15 cellular contexts compared by ENCODE assay signal in genomic region chr22:19964701-19965386, GRCh38. TPM values are rescaled to one million over a fixed set of nuclear protein-coding genes. Genes with fewer than 3 reads are reported as not detected.
DNase-seq lines count a peak whose midpoint lies in the region; ATAC-seq and TF ChIP-seq lines count a peak whose summit lies in the region.
"Had no signal": no experiment of that assay in that cellular context is flagged by ENCODE, and none has a peak within 500 bp of the region (broad histone marks: within the 10 kb centered on the region; RNA-seq: fewer than 3 reads in every experiment).

No MANE protein-coding gene starts in this region.

- no peaks in the 10 kb centered on the region for H3K27me3 ChIP-seq in BLaER1
- H3K27me3 ChIP-seq in HCT116 (ENCODE audit: insufficient read depth, low read length), result no peaks in the 10 kb centered on the region
- H3K27me3 ChIP-seq in SJCRH30, result no peaks in the 10 kb centered on the region

- ATAC-seq in HCT116, result no peak
- ATAC-seq in stimulated activated effector memory CD8-positive, alpha-beta T cell treated with anti-CD3 and anti-CD28 coated beads, Interleukin-12 subunit alpha, Interleukin-12 subunit beta, amount 100 ng/mL, for 72 hours, result no peak

- no peak for TF ChIP-seq RAD21 in HCT116 (IDR thresholded peaks at IDR 0.05; ENCODE audit: low read depth)

- H3K27me3 Mint-ChIP-seq in brain, result no peaks in the 10 kb centered on the region
- H3K27me3 Mint-ChIP-seq: IgD-negative memory B cell had no signal

- H3K4me3 ChIP-seq in BLaER1 (no peak overlapping the region), HCT116 (replicated peaks in 1 of 2; ENCODE audit: low read depth in 1 of 2, low read length in 2 of 2) (no peak overlapping the region), SJCRH30 (no peak overlapping the region)

- no peak overlapping the region for H3K4me3 Mint-ChIP-seq in brain
- H3K4me3 Mint-ChIP-seq in stimulated activated effector memory CD8-positive, alpha-beta T cell treated with anti-CD3 and anti-CD28 coated beads, Interleukin-12 subunit alpha, Interleukin-12 subunit beta, amount 100 ng/mL, for 72 hours, result no peak overlapping the region
- H3K4me3 Mint-ChIP-seq: CD14-positive monocyte, IgD-negative memory B cell had no signal

- RAD21 ChIA-PET in HCT116 (lab: Charles Lee; ENCODE audit: low non-redundant PET in 1 of 2, low total read pairs in 2 of 2, uncharacterized antibody in 2 of 2, unreplicated experiment in 2 of 2), result no interaction called here

- peaks cover 0 to 2% (median 0%) of the 10 kb centered on the region in 5 experiments for H3K9me3 Mint-ChIP-seq in brain
- no peaks in the 10 kb centered on the region for H3K9me3 Mint-ChIP-seq in stimulated activated effector memory CD8-positive, alpha-beta T cell treated with anti-CD3 and anti-CD28 coated beads, Interleukin-12 subunit alpha, Interleukin-12 subunit beta, amount 100 ng/mL, for 72 hours
- H3K9me3 Mint-ChIP-seq: CD14-positive monocyte, IgD-negative memory B cell had no signal

- H4K20me1 ChIP-seq in BLaER1 (peaks cover 90% of the 10 kb centered on the region), HCT116 (ENCODE audit: insufficient read depth) (no peaks in the 10 kb centered on the region)

- no peak for TF ChIP-seq POLR2A in HCT116 (IDR thresholded peaks at IDR 0.05; ENCODE audit: borderline replicate concordance, extremely low read depth, insufficient read depth, insufficient read length)

- H3K36me3 Mint-ChIP-seq in brain, result no peaks in the 10 kb centered on the region
- peaks cover 23% of the 10 kb centered on the region for H3K36me3 Mint-ChIP-seq in stimulated activated effector memory CD8-positive, alpha-beta T cell treated with anti-CD3 and anti-CD28 coated beads, Interleukin-12 subunit alpha, Interleukin-12 subunit beta, amount 100 ng/mL, for 72 hours

- H3K9ac ChIP-seq in BLaER1 (peak overlapping the region; percentile 24; the same call in 1 of the 2 replicates), HCT116 (ENCODE audit: low read length) (no peak overlapping the region)

- no peak overlapping the region for H3K4me2 ChIP-seq in BLaER1
- no peak overlapping the region for H3K4me2 ChIP-seq in HCT116 (ENCODE audit: low read length)

- TF ChIP-seq CTCF in HCT116 (IDR thresholded peaks at IDR 0.05 in 2 of 3, conservative IDR thresholded peaks at IDR 0.05 in 1 of 3; ENCODE audit: borderline replicate concordance in 1 of 3, insufficient read depth in 1 of 3, low read depth in 2 of 3, low read length in 2 of 3) (no peak), brain (conservative IDR thresholded peaks at IDR 0.05) (no peak)

- H3K4me1 Mint-ChIP-seq in brain, result peaks cover 43% of the 10 kb centered on the region
- H3K4me1 Mint-ChIP-seq in stimulated activated effector memory CD8-positive, alpha-beta T cell treated with anti-CD3 and anti-CD28 coated beads, Interleukin-12 subunit alpha, Interleukin-12 subunit beta, amount 100 ng/mL, for 72 hours, result peaks cover 18% of the 10 kb centered on the region

- H3K36me3 ChIP-seq in BLaER1, result peaks cover 94% of the 10 kb centered on the region
- peaks cover 9 to 17% of the 10 kb centered on the region in 2 experiments; a peak in 3 of 4 replicates for H3K36me3 ChIP-seq in HCT116 (ENCODE audit: control insufficient read depth in 1 of 2, insufficient read depth in 2 of 2, low read length in 2 of 2)
- peaks cover 18% of the 10 kb centered on the region for H3K36me3 ChIP-seq in SJCRH30

- H3K9me3 ChIP-seq in BLaER1 (no peaks in the 10 kb centered on the region), HCT116 (ENCODE audit: control insufficient read depth in 1 of 2, insufficient read depth in 1 of 2, low read depth in 1 of 2, low read length in 2 of 2) (no peaks in the 10 kb centered on the region), SJCRH30 (replicated peaks) (no peaks in the 10 kb centered on the region)

- POLR2A ChIA-PET in HCT116 (lab: Charles Lee), result no interaction called here

- H3K79me2 ChIP-seq in HCT116 (ENCODE audit: insufficient read depth, low read length), result no peaks in the 10 kb centered on the region

- intact Hi-C loops in HCT116 (cut with micrococcal nuclease), result loop anchor here (10.0 kb wide), 1 partner anchor 150 kb away; the partner anchor contains the start of genes RANBP1 and TRMT2A

- in situ Hi-C loops in ACHN (cut with HindIII; ENCODE audit: low pct_ligation_motif_present, low pct_unique_long_range_greater_than_20kb, low sequenced_read_pairs), result no loop called here

- H3K9me2 ChIP-seq in HCT116 (ENCODE audit: insufficient read depth), result no peaks in the 10 kb centered on the region

- H3K4me1 ChIP-seq in BLaER1 (peaks cover 31% of the 10 kb centered on the region), HCT116 (ENCODE audit: control insufficient read depth in 1 of 2, insufficient read depth in 2 of 2, low read length in 2 of 2) (peaks cover 31 to 47% of the 10 kb centered on the region in 2 experiments), SJCRH30 (peaks cover 4% of the 10 kb centered on the region)

- no peak overlapping the region for H3K27ac ChIP-seq in BLaER1
- peak overlapping the region; percentile 99; the same call in 1 of the 2 replicates for H3K27ac ChIP-seq in HCT116 (ENCODE audit: low read depth, low read length)
- H3K27ac ChIP-seq in SJCRH30, result no peak overlapping the region

- CTCF ChIA-PET in HCT116 (lab: Charles Lee), result no interaction called here

- DNase-seq in HCT116 (ENCODE audit: low read depth, low spot score), result no peak
- DNase-seq in stimulated activated effector memory CD8-positive, alpha-beta T cell treated with anti-CD3 and anti-CD28 coated beads, Interleukin-12 subunit alpha, Interleukin-12 subunit beta, amount 100 ng/mL, for 72 hours (ENCODE audit: low spot score in 2 of 2), result no peak
- no peak for DNase-seq in ACHN
- DNase-seq in SJCRH30, result no peak
- DNase-seq in AG08395 (ENCODE audit: low spot score), result no peak
- DNase-seq: AML-193, Karpas-422, NCI-H1417 treated with DMSO at 0.1 percent for 48 hours, NCI-H187, NCI-H526, Right ventricle myocardium superior had no signal

- H2AFZ ChIP-seq in HCT116 (ENCODE audit: low read depth, low read length, poor library complexity, severe bottlenecking), result no peak overlapping the region

- peak overlapping the region in 3 of 5 experiments; percentile 47 to 94 (median 70) for H3K27ac Mint-ChIP-seq in brain
- peak overlapping the region; percentile 37 for H3K27ac Mint-ChIP-seq in stimulated activated effector memory CD8-positive, alpha-beta T cell treated with anti-CD3 and anti-CD28 coated beads, Interleukin-12 subunit alpha, Interleukin-12 subunit beta, amount 100 ng/mL, for 72 hours

- no TSS peak for BruUV-seq in HCT116 (replicated peaks; lab: Mats Ljungman, UMichigan)

TF ChIP-seq in HCT116, 20 proteins besides CTCF, POLR2A, EP300 and RAD21 (continues in another document):
- no peak for TF ChIP-seq ZBTB33 (IDR thresholded peaks at IDR 0.05; ENCODE audit: extremely low read depth, insufficient replicate concordance, low read length)
- TF ChIP-seq ZNF274 (IDR thresholded peaks at IDR 0.05; ENCODE audit: low read depth, low read length), result no peak
- TF ChIP-seq YY1 (IDR thresholded peaks at IDR 0.05; ENCODE audit: extremely low read depth, insufficient replicate concordance, low read depth, low read length), result no peak
- TF ChIP-seq EGR1 (IDR thresholded peaks at IDR 0.05; ENCODE audit: low read depth), result no peak
- TF ChIP-seq SIN3A (IDR thresholded peaks at IDR 0.05; ENCODE audit: low read depth), result no peak
- TF ChIP-seq MAX (IDR thresholded peaks at IDR 0.05), result no peak
- no peak for TF ChIP-seq TCF7L2 (IDR thresholded peaks at IDR 0.05; ENCODE audit: borderline replicate concordance, extremely low read depth, insufficient read depth, insufficient read length)

RNA-seq across cellular contexts. Expression of gene TXNRD2, which starts 23.2 kb away (rescaled TPM):
- 19.7 TPM for total RNA-seq in HCT116 (2021; ENCODE audit: unreplicated experiment)
- 13.2 and 14.8 TPM in 2 replicates for polyA plus RNA-seq in HCT116 (2012)
- 22.2 TPM for polyA plus RNA-seq in brain (ENCODE audit: insufficient read depth, low read depth, low replicate concordance)
- total RNA-seq in SJCRH30 (2014; rRNA removed; shearing (Covaris generic)), result 17.0 and 17.2 TPM in 2 replicates

RNA-seq across cellular contexts. Expression of gene COMT, which starts 23.3 kb away (rescaled TPM):
- 109 TPM for total RNA-seq in HCT116 (2021; ENCODE audit: unreplicated experiment)
- 142 and 156 TPM in 2 replicates for polyA plus RNA-seq in HCT116 (2012)
- polyA plus RNA-seq in brain (ENCODE audit: insufficient read depth, low read depth, low replicate concordance), result 161 TPM
- total RNA-seq in SJCRH30 (2014; rRNA removed; shearing (Covaris generic)), result 69.2 and 74.6 TPM in 2 replicates

RNA-seq across cellular contexts. Expression of gene ARVCF, which starts 51.8 kb away (rescaled TPM):
- 42.8 TPM for total RNA-seq in HCT116 (2021; ENCODE audit: unreplicated experiment)
- 31.1 and 33.4 TPM in 2 replicates for polyA plus RNA-seq in HCT116 (2012)
- 43.9 TPM for polyA plus RNA-seq in brain (ENCODE audit: insufficient read depth, low read depth, low replicate concordance)
- 4.2 and 9.0 TPM in 2 replicates for total RNA-seq in SJCRH30 (2014; rRNA removed; shearing (Covaris generic))

RNA-seq across cellular contexts. Expression of gene TANGO2, which starts 56.1 kb away (rescaled TPM):
- total RNA-seq in HCT116 (2021; ENCODE audit: unreplicated experiment), result 17.0 TPM
- 14.7 and 15.6 TPM in 2 replicates for polyA plus RNA-seq in HCT116 (2012)
- 22.2 TPM for polyA plus RNA-seq in brain (ENCODE audit: insufficient read depth, low read depth, low replicate concordance)
- total RNA-seq in SJCRH30 (2014; rRNA removed; shearing (Covaris generic)), result 8.1 and 9.4 TPM in 2 replicates
